Comparison of ENCODE assay signal across 8 cellular contexts in genomic region chr3:118884748-118885206, GRCh38.
DNase-seq lines count a peak whose midpoint lies in the region; ATAC-seq, FAIRE-seq and TF ChIP-seq lines count a peak whose summit lies in the region.

No MANE protein-coding gene starts in this region.

- no peak overlapping the region for H3K4me3 ChIP-seq in endothelial cell of umbilical vein (replicated peaks in 1 of 3; ENCODE audit: insufficient read depth in 1 of 3, low read depth in 1 of 3, low read length in 3 of 3)

- no peak overlapping the region for H2AFZ ChIP-seq in endothelial cell of umbilical vein (ENCODE audit: low read depth, low read length)

- H3K36me3 Mint-ChIP-seq in naive B cell, result no peaks in the 10 kb centered on the region

- POLR2A ChIA-PET in endothelial cell of umbilical vein (lab: Charles Lee), result no interaction called here

- no peak overlapping the region for H3K9ac ChIP-seq in endothelial cell of umbilical vein (replicated peaks; ENCODE audit: extremely low read depth, insufficient read depth, low read length)

- no peaks in the 10 kb centered on the region for H3K27me3 ChIP-seq in endothelial cell of umbilical vein (ENCODE audit: control insufficient read depth in 2 of 2, insufficient read depth in 2 of 2, low read length in 2 of 2)

- no TSS peak for BruUV-seq in endothelial cell of umbilical vein (replicated peaks; lab: Mats Ljungman, UMichigan)

- no peaks in the 10 kb centered on the region for H3K9me3 ChIP-seq in endothelial cell of umbilical vein (replicated peaks; ENCODE audit: control insufficient read depth, insufficient read depth, low read length)

- H3K9me1 ChIP-seq in endothelial cell of umbilical vein (replicated peaks; ENCODE audit: control insufficient read depth, extremely low read depth, insufficient read depth, low read length), result no peaks in the 10 kb centered on the region

- CTCF ChIA-PET in endothelial cell of umbilical vein (lab: Charles Lee), result interaction anchor here (0.5 to 11.1 kb wide), 23 partner anchors 7 to 1866 kb away, joined by 3 to 331 read pairs (median 4); partner anchors contain the start of genes B4GALT4 and IGSF11

- TF ChIP-seq CTCF in C4-2B (conservative IDR thresholded peaks at IDR 0.05) (peak; percentile 95), endothelial cell of umbilical vein (IDR thresholded peaks at IDR 0.05; ENCODE audit: extremely low read depth in 1 of 2, insufficient read depth in 1 of 2, low read depth in 1 of 2, low read length in 2 of 2) (peak; percentile 77 to 88)

- H3K27ac ChIP-seq in C4-2B (no peak overlapping the region), endothelial cell of umbilical vein (ENCODE audit: insufficient read depth, low read depth, low read length) (no peak overlapping the region)

- intact Hi-C loops in endothelial cell of umbilical vein (cut with micrococcal nuclease), result loop anchor here (1.0 to 10.0 kb wide), 3 partner anchors 357 to 460 kb away; partner anchors contain the start of gene ARHGAP31

- no peak for TF ChIP-seq POLR2A in endothelial cell of umbilical vein (IDR thresholded peaks at IDR 0.05; ENCODE audit: low read depth, low read length)

- peaks cover 0 to 6% (median 0%) of the 10 kb centered on the region in 3 donors for H3K4me1 Mint-ChIP-seq in naive B cell

- no peaks in the 10 kb centered on the region for H3K9me3 Mint-ChIP-seq in naive B cell

- H4K20me1 ChIP-seq in endothelial cell of umbilical vein (replicated peaks; ENCODE audit: control insufficient read depth, extremely low read depth, insufficient read depth, low read length), result no peaks in the 10 kb centered on the region

- no peaks in the 10 kb centered on the region for H3K4me1 ChIP-seq in endothelial cell of umbilical vein (ENCODE audit: control insufficient read depth, extremely low read depth, insufficient read depth, low read length)

- FAIRE-seq in endothelial cell of umbilical vein (lab: Jason Lieb, UNC), result peak; percentile 58

- ATAC-seq in HG03378 (IDR thresholded peaks at IDR 0.05; ENCODE audit: unreplicated experiment), result peak; percentile 80
- ATAC-seq in naive B cell (ENCODE audit: low read depth in 2 of 2), result peak; percentile 63 to 71

- H3K27ac Mint-ChIP-seq in naive B cell, result no peak overlapping the region

- no peaks in the 10 kb centered on the region for H3K36me3 ChIP-seq in endothelial cell of umbilical vein (ENCODE audit: control insufficient read depth in 2 of 2, extremely low read depth in 1 of 2, insufficient read depth in 2 of 2, low read length in 2 of 2)

- peaks cover 7 to 39% (median 29%) of the 10 kb centered on the region in 3 donors for H3K27me3 Mint-ChIP-seq in naive B cell

- dilution Hi-C loops in endothelial cell of umbilical vein (cut with MboI; ENCODE audit: extremely low pct_ligation_motif_present, low sequenced_read_pairs), result no loop called here

- DNase-seq in GM19238 (ENCODE audit: insufficient read length, low spot score), result peak; percentile 3
- DNase-seq in NCI-H69 (lab: John Stamatoyannopoulos, UW), result peak; percentile 32
- DNase-seq in activated CD8-positive, alpha-beta memory T cell treated with anti-CD3 and anti-CD28 coated beads for 4 hours (ENCODE audit: low read depth in 2 of 2), result peak; percentile 54 to 55
- peak; percentile 52 for DNase-seq in endothelial cell of umbilical vein (ENCODE audit: low read depth, low spot score)
- DNase-seq in naive B cell, result peak; percentile 51
- peak; percentile 28 to 58 for DNase-seq in stimulated activated CD8-positive, alpha-beta memory T cell treated with anti-CD3 and anti-CD28 coated beads, Interleukin-7, amount 100 ng/mL, for 48 hours (ENCODE audit: extremely low read depth in 1 of 2, low read depth in 1 of 2)

- H3K79me2 ChIP-seq in endothelial cell of umbilical vein (ENCODE audit: control insufficient read depth, insufficient read depth, low read length), result no peaks in the 10 kb centered on the region

- H3K4me2 ChIP-seq in endothelial cell of umbilical vein (ENCODE audit: insufficient read depth, low read length), result no peak overlapping the region

- no peak overlapping the region for H3K4me3 Mint-ChIP-seq in naive B cell

TF ChIP-seq in endothelial cell of umbilical vein, 7 proteins besides CTCF, POLR2A, EP300 and RAD21:
- TF ChIP-seq JUN (IDR thresholded peaks at IDR 0.05; ENCODE audit: borderline replicate concordance, insufficient read depth, insufficient read length, low read depth), result no peak
- no peak for TF ChIP-seq FOS (IDR thresholded peaks at IDR 0.05; ENCODE audit: borderline replicate concordance, insufficient read depth, low read length)
- TF ChIP-seq MYC (IDR thresholded peaks at IDR 0.05; ENCODE audit: low read depth, low read length), result no peak
- TF ChIP-seq POLR2AphosphoS5 (IDR thresholded peaks at IDR 0.05; ENCODE audit: insufficient read depth, low read depth, low read length), result no peak
- no peak for TF ChIP-seq EZH2 (IDR thresholded peaks at IDR 0.05; ENCODE audit: borderline replicate concordance, low read depth, low read length, severe bottlenecking)
- TF ChIP-seq MAX (IDR thresholded peaks at IDR 0.05; ENCODE audit: insufficient read depth, insufficient read length), result no peak
- TF ChIP-seq GATA2 (IDR thresholded peaks at IDR 0.05; ENCODE audit: insufficient read depth, insufficient read length, low read depth, low read length), result no peak

Comparison
In these comparisons a context has a peak if more than half of its experiments do, and no peak if none do; other contexts are left out.
1. DNase-seq: peak in every context shown above with its lines; median percentile 54 in activated CD8-positive, alpha-beta memory T cell treated with anti-CD3 and anti-CD28 coated beads for 4 hours; 52 in endothelial cell of umbilical vein; 51 in naive B cell; 43 in stimulated activated CD8-positive, alpha-beta memory T cell treated with anti-CD3 and anti-CD28 coated beads, Interleukin-7, amount 100 ng/mL, for 48 hours; 32 in NCI-H69; 3 in GM19238.